Comparison of ENCODE assay signal across 1 cellular context in genomic region chr3:109331692-109332091, GRCh38.
TF ChIP-seq lines count a peak whose summit lies in the region.

No MANE protein-coding gene starts in this region.

TF ChIP-seq in H1, 55 proteins besides CTCF, POLR2A, EP300 and RAD21:
- TF ChIP-seq HDAC2 (IDR thresholded peaks at IDR 0.05; ENCODE audit: borderline replicate concordance in 1 of 2, low read depth in 2 of 2, low read length in 2 of 2) = no peak
- TF ChIP-seq TEAD4 (IDR thresholded peaks at IDR 0.05; ENCODE audit: low read depth, low read length) = no peak
- TF ChIP-seq CBX5 (IDR thresholded peaks at IDR 0.05; ENCODE audit: low read depth, low read length) = no peak
